Comparison of ENCODE assay signal across 8 cellular contexts in genomic region chr20:35662541-35662940, GRCh38. TPM values are rescaled to one million over a fixed set of nuclear protein-coding genes. Genes with fewer than 3 reads are reported as not detected.
DNase-seq lines count a peak whose midpoint lies in the region; ATAC-seq and TF ChIP-seq lines count a peak whose summit lies in the region.

No MANE protein-coding gene starts in this region.

- H3K27me3 ChIP-seq in adipocyte (replicated peaks; ENCODE audit: control insufficient read depth, insufficient read depth, low read length) (no peaks in the 10 kb centered on the region), lower lobe of right lung (ENCODE audit: low read depth) (no peaks in the 10 kb centered on the region), aorta (ENCODE audit: control insufficient read depth in 1 of 2, insufficient read depth in 2 of 2, low read length in 1 of 2) (no peaks in the 10 kb centered on the region)

- H3K4me3 ChIP-seq in adipocyte (ENCODE audit: low read length) (peak overlapping the region; percentile 96), lower lobe of right lung (peak overlapping the region; percentile 81), aorta (ENCODE audit: low read length in 2 of 2) (peak overlapping the region; percentile 19 to 46)

- peak; percentile 18 for DNase-seq in stimulated activated CD4-positive, alpha-beta T cell treated with anti-CD3 and anti-CD28 coated beads, Interleukin-1b, Interleukin-23, amount 100 ng/mL, for 48 hours
- DNase-seq in stimulated activated CD4-positive, alpha-beta T cell treated with anti-CD3 and anti-CD28 coated beads, Interleukin-2, amount 100 ng/mL, for 48 hours: no peak
- DNase-seq in adipocyte (ENCODE audit: low read depth) (no peak), lower lobe of right lung (no peak), aorta (no peak), NCI-H1092 treated with DMSO at 0.1 percent for 48 hours (lab: John Stamatoyannopoulos, UW) (no peak), cortex of kidney (lab: John Stamatoyannopoulos, UW) (no peak)

- TF ChIP-seq CTCF in lower lobe of right lung (IDR thresholded peaks at IDR 0.05): no peak

- peaks cover 30% of the 10 kb centered on the region for H3K4me1 ChIP-seq in adipocyte (ENCODE audit: control insufficient read depth, insufficient read depth, low read length)
- peaks cover 60% of the 10 kb centered on the region for H3K4me1 ChIP-seq in lower lobe of right lung
- peaks cover 0 to 6% of the 10 kb centered on the region in 2 donors for H3K4me1 ChIP-seq in aorta (ENCODE audit: control insufficient read depth in 1 of 2, insufficient read depth in 2 of 2, low read length in 2 of 2)

- H3K9me3 ChIP-seq in adipocyte (ENCODE audit: control insufficient read depth, low read length) (no peaks in the 10 kb centered on the region), lower lobe of right lung (no peaks in the 10 kb centered on the region), aorta (ENCODE audit: control insufficient read depth, low read length) (no peaks in the 10 kb centered on the region)

- 2 to 11% methylated on average over 2 of the region's 2 CpGs for WGBS in aorta, 2 donors

- no peaks in the 10 kb centered on the region for H3K36me3 ChIP-seq in adipocyte (ENCODE audit: control insufficient read depth, insufficient read depth, low read length, severe bottlenecking)
- H3K36me3 ChIP-seq in lower lobe of right lung: no peaks in the 10 kb centered on the region
- H3K36me3 ChIP-seq in aorta (ENCODE audit: control insufficient read depth in 1 of 2, insufficient read depth in 2 of 2, low read length in 1 of 2): no peaks in the 10 kb centered on the region

- ATAC-seq in lower lobe of right lung: no peak
- ATAC-seq in aorta (ENCODE audit: low FRiP score): no peak
- no peak for ATAC-seq in GM21723 (IDR thresholded peaks at IDR 0.05; ENCODE audit: unreplicated experiment)

- no peak overlapping the region for H3K9ac ChIP-seq in adipocyte (ENCODE audit: low read length)

- no peak overlapping the region for H3K27ac ChIP-seq in lower lobe of right lung
- no peak overlapping the region for H3K27ac ChIP-seq in aorta (ENCODE audit: low read depth in 1 of 2, low read length in 2 of 2)

- intact Hi-C loops in lower lobe of right lung (cut with DNase I) (no loop called here), aorta (cut with DNase I) (loop anchor here in 1 of 2 donors (5.0 kb wide), 1 partner anchor 45 kb away; the partner anchor contains the start of gene SPAG4)

RNA-seq across cellular contexts. Expression of gene CPNE1, which starts 2.2 kb away (rescaled TPM):
- total RNA-seq in lower lobe of right lung (154 TPM), aorta (100 to 1,000 TPM; 176 to 204 TPM)
- polyA plus RNA-seq in aorta: 100 to 1,000 TPM in 1 of 2 donors, 10 to 100 TPM in 1; 79.0 to 265 TPM

RNA-seq across cellular contexts. Expression of gene RBM12, which starts 2.2 kb away (rescaled TPM):
- total RNA-seq in lower lobe of right lung (70.5 TPM), aorta (10 to 100 TPM; 73.3 to 79.3 TPM)
- polyA plus RNA-seq in aorta: 10 to 100 TPM in 1 of 2 donors, 1 to 10 TPM in 1; 8.5 to 15.5 TPM

RNA-seq across cellular contexts. Expression of gene NFS1, which starts 36.6 kb away (rescaled TPM):
- total RNA-seq in lower lobe of right lung (22.2 TPM), aorta (10 to 100 TPM; 12.6 to 22.1 TPM)
- polyA plus RNA-seq in aorta: 10 to 100 TPM; 10.3 to 28.0 TPM

RNA-seq across cellular contexts. Expression of gene ROMO1, which starts 36.7 kb away (rescaled TPM):
- total RNA-seq in lower lobe of right lung: 81.7 TPM
- 100 to 1,000 TPM in 1 of 2 donors, 10 to 100 TPM in 1; 78.5 to 102 TPM for total RNA-seq in aorta
- polyA plus RNA-seq in aorta: 100 to 1,000 TPM; 403 to 629 TPM

RNA-seq across cellular contexts. Expression of gene SPAG4, which starts 46.9 kb away (rescaled TPM):
- 4.2 TPM for total RNA-seq in lower lobe of right lung
- total RNA-seq in aorta: 1 to 10 TPM; 3.3 to 6.0 TPM
- 1 to 10 TPM; 3.5 to 3.8 TPM for polyA plus RNA-seq in aorta

Comparison
In these comparisons a context has a peak if more than half of its experiments do, and no peak if none do; other contexts are left out.
1. H3K4me3 ChIP-seq: peak in every context shown above with its lines; median percentile 96 in adipocyte; 81 in lower lobe of right lung; 32 in aorta.